ENCODE assay signal across 9 cellular contexts in genomic region chr18:79965119-79965902, GRCh38. TPM values are rescaled to one million over a fixed set of nuclear protein-coding genes. Genes with fewer than 3 reads are reported as not detected.
DNase-seq lines count a peak whose midpoint lies in the region; ATAC-seq and TF ChIP-seq lines count a peak whose summit lies in the region.
"Had no signal": no experiment of that assay in that cellular context is flagged by ENCODE, and none has a peak within 500 bp of the region (broad histone marks: within the 10 kb centered on the region; RNA-seq: fewer than 3 reads in every experiment).

No MANE protein-coding gene starts in this region.

- H3K9me3 ChIP-seq in liver (ENCODE audit: control insufficient read depth in 4 of 4, low read length in 3 of 4): no peaks in the 10 kb centered on the region

- H3K4me3 ChIP-seq in GM12864 (ENCODE audit: low read depth, low read length): peak overlapping the region; percentile 65
- H3K4me3 ChIP-seq in liver (ENCODE audit: low read depth in 1 of 3, low read length in 3 of 3): peak overlapping the region; percentile 71 to 93 (median 91)

- ATAC-seq in GM21528 (IDR thresholded peaks at IDR 0.05; ENCODE audit: low FRiP score, unreplicated experiment) (no peak), GM19035 (IDR thresholded peaks at IDR 0.05; ENCODE audit: unreplicated experiment) (no peak)

- 6% methylated on average over 24 of the region's 24 CpGs for WGBS in liver

- TF ChIP-seq CTCF in GM12864 (IDR thresholded peaks at IDR 0.05; ENCODE audit: low read depth, low read length, missing control alignments) (no peak), liver (IDR thresholded peaks at IDR 0.05; ENCODE audit: low read depth, low read length, missing input control) (no peak)

- DNase-seq in AG08396 (ENCODE audit: low spot score) (peak; percentile 79), GM12864 (ENCODE audit: low read depth) (no peak)

- H3K9ac ChIP-seq in liver (ENCODE audit: low read depth in 1 of 2, low read length in 2 of 2): peak overlapping the region; percentile 20 to 73

- peak overlapping the region; percentile 72 for H3K27ac ChIP-seq in cingulate gyrus (ENCODE audit: low read depth, low read length)
- H3K27ac ChIP-seq in liver (ENCODE audit: low read depth in 1 of 2, low read length in 2 of 2): peak overlapping the region; percentile 86 to 87
- peak overlapping the region; percentile 76 for H3K27ac ChIP-seq in temporal lobe (ENCODE audit: low read depth, low read length)

- TF ChIP-seq RAD21 in liver (IDR thresholded peaks at IDR 0.05): peak in 1 of 2 donors; percentile 15

- no peaks in the 10 kb centered on the region for H3K27me3 ChIP-seq in liver (ENCODE audit: control insufficient read depth in 4 of 4, insufficient read depth in 4 of 4, low read length in 3 of 4)

- peaks cover 1 to 14% (median 6%) of the 10 kb centered on the region in 4 donors for H3K36me3 ChIP-seq in liver (ENCODE audit: control insufficient read depth in 4 of 4, insufficient read depth in 3 of 4, low read depth in 1 of 4, low read length in 3 of 4)

- H3K4me1 ChIP-seq in liver (ENCODE audit: control insufficient read depth in 4 of 4, insufficient read depth in 4 of 4, low read length in 3 of 4): peaks cover 6 to 15% (median 10%) of the 10 kb centered on the region in 4 donors

TF ChIP-seq in PFSK-1, 5 proteins besides CTCF, POLR2A, EP300 and RAD21:
- TF ChIP-seq, protein P1, sequence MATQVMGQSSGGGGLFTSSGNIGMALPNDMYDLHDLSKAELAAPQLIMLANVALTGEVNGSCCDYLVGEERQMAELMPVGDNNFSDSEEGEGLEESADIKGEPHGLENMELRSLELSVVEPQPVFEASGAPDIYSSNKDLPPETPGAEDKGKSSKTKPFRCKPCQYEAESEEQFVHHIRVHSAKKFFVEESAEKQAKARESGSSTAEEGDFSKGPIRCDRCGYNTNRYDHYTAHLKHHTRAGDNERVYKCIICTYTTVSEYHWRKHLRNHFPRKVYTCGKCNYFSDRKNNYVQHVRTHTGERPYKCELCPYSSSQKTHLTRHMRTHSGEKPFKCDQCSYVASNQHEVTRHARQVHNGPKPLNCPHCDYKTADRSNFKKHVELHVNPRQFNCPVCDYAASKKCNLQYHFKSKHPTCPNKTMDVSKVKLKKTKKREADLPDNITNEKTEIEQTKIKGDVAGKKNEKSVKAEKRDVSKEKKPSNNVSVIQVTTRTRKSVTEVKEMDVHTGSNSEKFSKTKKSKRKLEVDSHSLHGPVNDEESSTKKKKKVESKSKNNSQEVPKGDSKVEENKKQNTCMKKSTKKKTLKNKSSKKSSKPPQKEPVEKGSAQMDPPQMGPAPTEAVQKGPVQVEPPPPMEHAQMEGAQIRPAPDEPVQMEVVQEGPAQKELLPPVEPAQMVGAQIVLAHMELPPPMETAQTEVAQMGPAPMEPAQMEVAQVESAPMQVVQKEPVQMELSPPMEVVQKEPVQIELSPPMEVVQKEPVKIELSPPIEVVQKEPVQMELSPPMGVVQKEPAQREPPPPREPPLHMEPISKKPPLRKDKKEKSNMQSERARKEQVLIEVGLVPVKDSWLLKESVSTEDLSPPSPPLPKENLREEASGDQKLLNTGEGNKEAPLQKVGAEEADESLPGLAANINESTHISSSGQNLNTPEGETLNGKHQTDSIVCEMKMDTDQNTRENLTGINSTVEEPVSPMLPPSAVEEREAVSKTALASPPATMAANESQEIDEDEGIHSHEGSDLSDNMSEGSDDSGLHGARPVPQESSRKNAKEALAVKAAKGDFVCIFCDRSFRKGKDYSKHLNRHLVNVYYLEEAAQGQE (IDR thresholded peaks at IDR 0.05; ENCODE audit: insufficient read depth in 1 of 2, low read depth in 2 of 2, low read length in 2 of 2): no peak
- peak; percentile 79 for TF ChIP-seq FOXP2 (optimal IDR thresholded peaks at IDR 0.05; ENCODE audit: borderline replicate concordance, extremely low read depth, extremely low read length, insufficient read depth)

TF ChIP-seq in liver, 16 proteins besides CTCF, POLR2A, EP300 and RAD21:
- TF ChIP-seq TAF1 (conservative IDR thresholded peaks at IDR 0.05): no peak
- no peak for TF ChIP-seq EGR1 (IDR thresholded peaks at IDR 0.05; ENCODE audit: low read depth in 2 of 2)
- TF ChIP-seq, protein P2, sequence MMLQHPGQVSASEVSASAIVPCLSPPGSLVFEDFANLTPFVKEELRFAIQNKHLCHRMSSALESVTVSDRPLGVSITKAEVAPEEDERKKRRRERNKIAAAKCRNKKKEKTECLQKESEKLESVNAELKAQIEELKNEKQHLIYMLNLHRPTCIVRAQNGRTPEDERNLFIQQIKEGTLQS (IDR thresholded peaks at IDR 0.05): no peak
- no peak for TF ChIP-seq HNF4G (IDR thresholded peaks at IDR 0.05)
- no peak for TF ChIP-seq HNF4A (conservative IDR thresholded peaks at IDR 0.05)
- TF ChIP-seq, protein P1 (IDR thresholded peaks at IDR 0.05): no peak
- no peak for TF ChIP-seq ZBTB33 (IDR thresholded peaks at IDR 0.05)
- no peak for TF ChIP-seq JUND (IDR thresholded peaks at IDR 0.05)
- TF ChIP-seq, protein P3, sequence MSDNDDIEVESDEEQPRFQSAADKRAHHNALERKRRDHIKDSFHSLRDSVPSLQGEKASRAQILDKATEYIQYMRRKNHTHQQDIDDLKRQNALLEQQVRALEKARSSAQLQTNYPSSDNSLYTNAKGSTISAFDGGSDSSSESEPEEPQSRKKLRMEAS (IDR thresholded peaks at IDR 0.05): peak; percentile 15
- no peak for TF ChIP-seq FOXA2 (IDR thresholded peaks at IDR 0.05)
- TF ChIP-seq SP1 (IDR thresholded peaks at IDR 0.05): no peak
- no peak for TF ChIP-seq FOXA1 (IDR thresholded peaks at IDR 0.05)
- peak; percentile 31 for TF ChIP-seq YY1 (IDR thresholded peaks at IDR 0.05)
- TF ChIP-seq NR2F2 (IDR thresholded peaks at IDR 0.05): peak; percentile 11
- TF ChIP-seq RXRA (IDR thresholded peaks at IDR 0.05): peak; percentile 12 to 45
- TF ChIP-seq GABPA (IDR thresholded peaks at IDR 0.05 in 1 of 2, conservative IDR thresholded peaks at IDR 0.05 in 1 of 2): peak; percentile 51 to 57
TF ChIP-seq in liver: peak in this region for 5.

RNA-seq across cellular contexts. Expression of gene HSBP1L1, which starts 0.9 kb away (rescaled TPM):
- 0.88 TPM for polyA plus RNA-seq in PFSK-1 (2012; ENCODE audit: insufficient read length, low read depth)
- 10 to 100 TPM; 12.2 to 31.5 TPM for total RNA-seq in liver
- 10 to 100 TPM; 21.3 to 61.0 TPM for polyA plus RNA-seq in liver
- total RNA-seq in temporal lobe: 1.5 TPM
- total RNA-seq: LHCN-M2 had no signal

RNA-seq across cellular contexts. Expression of gene SLC66A2, which starts 13.9 kb away (rescaled TPM):
- 21.4 TPM for polyA plus RNA-seq in PFSK-1 (2012; ENCODE audit: insufficient read length, low read depth)
- 10 to 100 TPM; 47.8 to 86.4 TPM for total RNA-seq in liver
- polyA plus RNA-seq in liver: 100 to 1,000 TPM in 1 of 2 donors, 10 to 100 TPM in 1; 49.3 to 107 TPM
- 19.7 TPM for total RNA-seq in temporal lobe

RNA-seq across cellular contexts. Expression of gene TXNL4A, which starts 23.1 kb away (rescaled TPM):
- polyA plus RNA-seq in PFSK-1 (2012; ENCODE audit: insufficient read length, low read depth): 181 TPM
- 10 to 100 TPM; 18.0 to 23.8 TPM for total RNA-seq in liver
- 10 to 100 TPM; 41.8 to 86.2 TPM for polyA plus RNA-seq in liver
- total RNA-seq in temporal lobe: 30.0 TPM
